ENCODE assay signal across 10 cellular contexts in the genomic region with DNA sequence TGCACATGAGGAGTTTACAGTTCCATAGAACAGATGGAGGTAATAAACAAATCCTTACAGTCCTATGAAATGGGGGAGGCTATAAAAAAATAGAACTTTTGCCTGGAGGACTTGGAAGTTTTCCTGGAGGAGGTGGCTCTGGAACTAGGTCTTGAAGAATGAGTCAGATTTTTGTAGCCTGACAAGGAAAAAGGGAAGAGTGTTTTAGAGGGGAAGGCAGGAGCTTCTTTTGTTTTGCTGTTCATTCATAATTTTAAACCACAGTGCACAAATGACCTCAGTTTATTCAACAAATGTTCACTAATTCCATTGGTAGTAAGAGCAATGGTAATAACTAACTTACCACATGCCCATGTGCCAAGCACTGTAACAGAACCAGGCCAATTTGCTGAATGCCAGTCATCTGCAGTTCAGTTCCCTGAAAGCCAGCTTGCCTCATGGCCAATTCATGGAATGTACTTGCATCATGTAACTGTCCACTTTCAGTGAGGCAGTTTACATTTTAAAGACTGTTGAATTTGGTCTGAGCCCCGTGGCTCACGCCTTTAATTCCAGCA. TPM values are rescaled to one million over a fixed set of nuclear protein-coding genes. Genes with fewer than 3 reads are reported as not detected.
DNase-seq lines count a peak whose midpoint lies in the region; ATAC-seq and TF ChIP-seq lines count a peak whose summit lies in the region.
"Had no signal": no experiment of that assay in that cellular context is flagged by ENCODE, and none has a peak within 500 bp of the region (broad histone marks: within the 10 kb centered on the region; RNA-seq: fewer than 3 reads in every experiment).

No MANE protein-coding gene starts in this region.

- TF ChIP-seq POLR2A in esophagus squamous epithelium (IDR thresholded peaks at IDR 0.05) (no peak), ovary (IDR thresholded peaks at IDR 0.05) (no peak)

- POLR2A ChIA-PET in BJ (lab: Charles Lee): interaction anchor here (1.2 kb wide), 1 partner anchor 49 kb away, joined by 4 read pairs; a partner anchor contains a TSS

- ATAC-seq in GM18868 (IDR thresholded peaks at IDR 0.05; ENCODE audit: unreplicated experiment): no peak

- H3K36me3 ChIP-seq in BJ (ENCODE audit: control insufficient read depth, insufficient read depth, low read length) (no peaks in the 10 kb centered on the region), esophagus squamous epithelium (no peaks in the 10 kb centered on the region), ovary (no peaks in the 10 kb centered on the region)

- no peaks in the 10 kb centered on the region for H3K27me3 ChIP-seq in BJ (ENCODE audit: control insufficient read depth, insufficient read depth, low read length)
- H3K27me3 ChIP-seq in esophagus squamous epithelium: no peaks in the 10 kb centered on the region
- H3K27me3 ChIP-seq in ovary: no peaks in the 10 kb centered on the region

- H3K4me3 ChIP-seq in BJ (ENCODE audit: low read depth, low read length) (no peak overlapping the region), esophagus squamous epithelium (no peak overlapping the region), ovary (no peak overlapping the region)

- H3K4me1 ChIP-seq in esophagus squamous epithelium: peaks cover 0 to 56% (median 20%) of the 10 kb centered on the region in 3 donors
- H3K4me1 ChIP-seq in ovary (ENCODE audit: insufficient read depth): peaks cover 5% of the 10 kb centered on the region

- DNase-seq in BJ (ENCODE audit: low read depth) (peak; percentile 93), RPMI7951 (ENCODE audit: low read depth) (peak; percentile 91), esophagus squamous epithelium (lab: John Stamatoyannopoulos, UW) (no peak), myocyte (ENCODE audit: low read depth) (peak; percentile 51), NCI-H524 treated with DMSO at 0.1 percent for 48 hours (lab: John Stamatoyannopoulos, UW) (no peak), ovary (no peak), NCI-H2081 (lab: John Stamatoyannopoulos, UW) (no peak)
- DNase-seq: NCI-H2029, occipital lobe had no signal

- intact Hi-C loops in esophagus squamous epithelium (cut with DNase I) (loop anchor here (5.0 kb wide), 1 partner anchor 41 kb away; no protein-coding TSS in a partner anchor), ovary (cut with DNase I) (loop anchor here in 1 of 4 donors (5.0 kb wide), 1 partner anchor 51 kb away; a partner anchor contains a TSS)

- peak overlapping the region in 3 of 4 donors; percentile 58 to 63 (median 62) for H3K27ac ChIP-seq in esophagus squamous epithelium
- no peak overlapping the region for H3K27ac ChIP-seq in ovary

- TF ChIP-seq EP300 in ovary (IDR thresholded peaks at IDR 0.05): no peak

- CTCF ChIA-PET in BJ (lab: Yijun Ruan, JAX): interaction anchor here (0.8 to 1.5 kb wide), 3 partner anchors 10 to 411 kb away, joined by 4 to 6 read pairs (median 5); no protein-coding TSS in a partner anchor

- no peak for TF ChIP-seq CTCF in BJ (IDR thresholded peaks at IDR 0.05; ENCODE audit: insufficient read depth, low read depth, low read length)
- no peak for TF ChIP-seq CTCF in esophagus squamous epithelium (IDR thresholded peaks at IDR 0.05)
- TF ChIP-seq CTCF in ovary (IDR thresholded peaks at IDR 0.05): no peak

- WGBS in esophagus squamous epithelium, 2 donors: 50% methylated on average over 2 of the region's 2 CpGs; no CpG with 5 or more reads in 1 of the 2 donors
- 18 to 30% (median 26%) methylated on average over 2 of the region's 2 CpGs for WGBS in ovary, 3 donors

- no peaks in the 10 kb centered on the region for H3K9me3 ChIP-seq in esophagus squamous epithelium
- no peaks in the 10 kb centered on the region for H3K9me3 ChIP-seq in ovary

RNA-seq across cellular contexts. Expression of a gene that starts 2.8 kb away (rescaled TPM):
- polyA plus RNA-seq in BJ (2011; rRNA removed) (not detected in 2 replicates), ovary (not detected)
- not detected in 2 replicates for polyA minus RNA-seq in BJ (2011; rRNA and poly(A)+ RNA removed)
- total RNA-seq in RPMI7951 (2014; rRNA removed; shearing (Covaris generic)): 0.39 TPM in 1 of 2 replicates, not detected in the other
- total RNA-seq in esophagus squamous epithelium (not detected), myocyte (not detected in 2 replicates), ovary (under 1 TPM in 1 of 7 donors, not detected in 6; 0.46 TPM)
- 0.14 TPM for polyA plus RNA-seq in myocyte (2012)
- total RNA-seq: occipital lobe had no signal

RNA-seq across cellular contexts. Expression of a gene that starts 7.2 kb away (rescaled TPM):
- 40.2 and 55.5 TPM in 2 replicates for polyA plus RNA-seq in BJ (2011; rRNA removed)
- polyA minus RNA-seq in BJ (2011; rRNA and poly(A)+ RNA removed): 16.6 and 22.7 TPM in 2 replicates
- total RNA-seq in RPMI7951 (2014; rRNA removed; shearing (Covaris generic)): 29.0 and 32.3 TPM in 2 replicates
- total RNA-seq in esophagus squamous epithelium: 10 to 100 TPM; 15.8 to 25.3 (median 17.0) TPM
- total RNA-seq in myocyte: 22.2 and 22.5 TPM in 2 replicates
- 31.0 TPM for polyA plus RNA-seq in myocyte (2012)
- total RNA-seq in ovary: 10 to 100 TPM; 11.5 to 20.9 (median 18.3) TPM
- polyA plus RNA-seq in ovary: 10 to 100 TPM; 14.6 to 47.8 TPM

RNA-seq across cellular contexts. Expression of a gene that starts 48.7 kb away (rescaled TPM):
- polyA plus RNA-seq in BJ (2011; rRNA removed): 12.8 and 38.3 TPM in 2 replicates
- polyA minus RNA-seq in BJ (2011; rRNA and poly(A)+ RNA removed): 2.2 and 3.0 TPM in 2 replicates
- 100 and 107 TPM in 2 replicates for total RNA-seq in RPMI7951 (2014; rRNA removed; shearing (Covaris generic))
- 10 to 100 TPM; 11.7 to 24.6 (median 17.1) TPM for total RNA-seq in esophagus squamous epithelium
- total RNA-seq in myocyte: 9.9 and 14.4 TPM in 2 replicates
- polyA plus RNA-seq in myocyte (2012): 19.9 TPM
- 10 to 100 TPM; 24.2 to 39.3 (median 28.5) TPM for total RNA-seq in ovary
- polyA plus RNA-seq in ovary: 10 to 100 TPM; 27.6 to 39.4 TPM

RNA-seq across cellular contexts. Expression of a gene that starts 49.4 kb away (rescaled TPM):
- polyA plus RNA-seq in BJ (2011; rRNA removed): 52.9 and 54.6 TPM in 2 replicates
- polyA minus RNA-seq in BJ (2011; rRNA and poly(A)+ RNA removed): 16.2 and 27.7 TPM in 2 replicates
- total RNA-seq in RPMI7951 (2014; rRNA removed; shearing (Covaris generic)): 51.3 and 57.8 TPM in 2 replicates
- 10 to 100 TPM; 18.7 to 24.3 (median 23.3) TPM for total RNA-seq in esophagus squamous epithelium
- 35.7 and 39.9 TPM in 2 replicates for total RNA-seq in myocyte
- polyA plus RNA-seq in myocyte (2012): 52.8 TPM
- total RNA-seq in ovary: 10 to 100 TPM; 14.5 to 29.1 (median 20.8) TPM
- 10 to 100 TPM; 17.1 to 22.3 TPM for polyA plus RNA-seq in ovary

RNA-seq across cellular contexts. Expression of a gene that starts 58.7 kb away (rescaled TPM):
- polyA plus RNA-seq in BJ (2011; rRNA removed): 17.5 and 22.7 TPM in 2 replicates
- polyA minus RNA-seq in BJ (2011; rRNA and poly(A)+ RNA removed): 13.9 and 28.6 TPM in 2 replicates
- total RNA-seq in RPMI7951 (2014; rRNA removed; shearing (Covaris generic)): 67.2 and 83.9 TPM in 2 replicates
- 10 to 100 TPM in 3 of 4 donors, 1 to 10 TPM in 1; 7.2 to 29.1 (median 21.0) TPM for total RNA-seq in esophagus squamous epithelium
- total RNA-seq in myocyte: 14.0 and 15.4 TPM in 2 replicates
- 5.5 TPM for polyA plus RNA-seq in myocyte (2012)
- total RNA-seq in ovary: 10 to 100 TPM in 2 of 7 donors, 1 to 10 TPM in 5; 6.2 to 11.9 (median 8.6) TPM
- polyA plus RNA-seq in ovary: 1 to 10 TPM; 4.3 to 9.5 TPM

Comparison
In these comparisons a context has a peak if more than half of its experiments do, and no peak if none do; other contexts are left out.
1. DNase-seq: peak in BJ (single experiment), RPMI7951 (single experiment) and myocyte (single experiment); none in esophagus squamous epithelium (single experiment), NCI-H524 treated with DMSO at 0.1 percent for 48 hours (single experiment), ovary (0 of 5) and NCI-H2081 (0 of 2).
2. H3K27ac ChIP-seq: peak in esophagus squamous epithelium (3 of 4); none in ovary (0 of 2).